ENCODE assay signal across 11 cellular contexts in the genomic region with DNA sequence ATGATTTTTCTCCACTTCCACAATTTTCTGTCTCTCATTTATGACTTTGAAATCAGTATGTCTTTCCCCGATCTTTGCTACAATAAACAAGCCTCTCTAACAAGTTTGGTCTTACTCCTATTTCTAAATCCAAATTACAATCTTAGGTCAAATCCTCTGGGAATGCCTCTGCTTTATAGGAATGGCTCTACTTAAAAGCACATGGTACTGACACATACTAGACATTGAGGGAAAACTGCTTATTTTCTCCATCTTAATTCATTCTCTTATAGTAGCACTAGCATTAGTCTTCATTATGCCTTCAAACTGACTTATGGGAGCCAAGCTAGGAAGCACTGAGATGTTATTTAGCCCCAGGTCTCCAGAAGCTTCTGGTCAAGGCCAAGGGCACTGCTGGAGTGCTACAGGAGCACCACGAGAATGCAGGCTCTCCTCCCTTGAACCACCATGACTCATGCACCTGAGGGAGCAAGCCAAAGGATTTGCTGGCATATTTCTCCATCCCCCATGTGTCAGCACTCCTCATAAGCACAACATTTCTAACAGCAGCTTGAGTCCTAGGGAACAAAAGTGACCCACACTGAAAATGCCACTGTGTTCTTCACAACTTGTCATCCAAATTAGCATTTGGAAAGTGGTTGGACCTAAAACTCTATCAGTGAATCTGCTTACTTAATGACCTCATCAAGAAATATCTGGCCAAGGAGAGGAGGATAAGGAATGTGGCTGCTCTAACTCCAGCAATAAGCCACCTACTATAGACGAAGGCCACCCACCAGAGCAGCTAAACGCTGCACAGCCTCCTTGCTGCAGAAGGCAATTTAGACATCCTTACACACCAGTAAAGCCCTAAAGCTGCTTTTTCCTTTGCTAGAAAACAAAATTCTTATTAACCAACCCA.
A peak's percentile ranks its signal among the peaks of the same experiment; 100 is the strongest.
DNase-seq lines count a peak whose midpoint lies in the region; ATAC-seq, FAIRE-seq and TF ChIP-seq lines count a peak whose summit lies in the region.
"Had no signal": no experiment of that assay in that cellular context is flagged by ENCODE, and none has a peak within 500 bp of the region (broad histone marks: within the 10 kb centered on the region; RNA-seq: fewer than 3 reads in every experiment).

No MANE protein-coding gene starts in this region.

- H3K4me3 ChIP-seq in AG09309 (ENCODE audit: control insufficient read depth, low read depth, low read length) (no peak overlapping the region), IMR-90 (ENCODE audit: insufficient read depth, low read depth, low read length) (no peak overlapping the region), body of pancreas (no peak overlapping the region), keratinocyte (ENCODE audit: control insufficient read depth in 2 of 3, extremely low read depth in 1 of 3, insufficient read depth in 2 of 3, low read depth in 1 of 3, low read length in 3 of 3) (no peak overlapping the region)
- H3K4me3 ChIP-seq: spleen had no signal

- no peak overlapping the region for H3K18ac ChIP-seq in IMR-90 (ENCODE audit: low read depth, low read length)

- no peaks in the 10 kb centered on the region for H3K79me1 ChIP-seq in IMR-90 (ENCODE audit: low read depth in 1 of 2, low read length in 2 of 2)

- no CpG with 5 or more reads among the region's 4 CpGs for WGBS in IMR-90 (ENCODE audit: extremely low coverage in 2 of 2, insufficient read length in 1 of 2), 2 experiments
- WGBS in body of pancreas, 2 donors: 57 to 62% methylated on average over 4 of the region's 4 CpGs

- H3K56ac ChIP-seq in IMR-90 (ENCODE audit: extremely low read depth, insufficient read depth, low read length): no peak overlapping the region

- no peaks in the 10 kb centered on the region for H3K79me2 ChIP-seq in keratinocyte (ENCODE audit: control insufficient read depth, insufficient read depth, low read length)

- TF ChIP-seq POLR2A in IMR-90 (IDR thresholded peaks at IDR 0.05; ENCODE audit: low read depth, low read length) (no peak), body of pancreas (IDR thresholded peaks at IDR 0.05) (no peak)

- dilution Hi-C loops in IMR-90 (cut with HindIII; ENCODE audit: low sequenced_read_pairs, unreplicated experiment) (no loop called here), keratinocyte (cut with MboI; ENCODE audit: extremely low pct_ligation_motif_present, low sequenced_read_pairs) (no loop called here)

- H3K9ac ChIP-seq in IMR-90 (ENCODE audit: low read depth, low read length): no peak overlapping the region
- no peak overlapping the region for H3K9ac ChIP-seq in keratinocyte (ENCODE audit: control insufficient read depth, extremely low read depth, insufficient read depth, low read length)

- no peak overlapping the region for H3K23ac ChIP-seq in IMR-90 (ENCODE audit: low read depth, low read length)

- no peak overlapping the region for H4K8ac ChIP-seq in IMR-90 (ENCODE audit: low read depth in 2 of 2, low read length in 2 of 2)

- in situ Hi-C loops in IMR-90 (cut with MboI; ENCODE audit: low sequenced_read_pairs): no loop called here

- H3K4me2 ChIP-seq in IMR-90 (ENCODE audit: low read depth, low read length) (no peak overlapping the region), keratinocyte (ENCODE audit: control insufficient read depth, extremely low read depth, insufficient read depth, low read depth, low read length) (no peak overlapping the region)

- H3K27ac ChIP-seq in IMR-90 (ENCODE audit: insufficient read depth, low read length) (no peak overlapping the region), body of pancreas (peak overlapping the region in 2 of 4 donors; percentile 33 to 44), keratinocyte (ENCODE audit: control insufficient read depth, insufficient read depth, low read length) (no peak overlapping the region)
- H3K27ac ChIP-seq: spleen had no signal

- peak; percentile 81 for ATAC-seq in IMR-90 (ENCODE audit: low read depth)
- ATAC-seq in body of pancreas: peak; percentile 89
- ATAC-seq in HG02610 (IDR thresholded peaks at IDR 0.05; ENCODE audit: unreplicated experiment): no peak
- ATAC-seq in HG02642 (IDR thresholded peaks at IDR 0.05; ENCODE audit: poor library complexity, unreplicated experiment): no peak

- no peak overlapping the region for H2AK5ac ChIP-seq in IMR-90 (ENCODE audit: low read depth, low read length)

- no peak overlapping the region for H4K5ac ChIP-seq in IMR-90 (ENCODE audit: low read depth, low read length)

- H3K4me1 ChIP-seq in IMR-90 (ENCODE audit: control insufficient read depth, insufficient read depth, low read length) (0 out of 2 replicates have a peak, but pooled peaks cover 3% of the 10 kb centered on the region), body of pancreas (peaks cover 14% of the 10 kb centered on the region), keratinocyte (ENCODE audit: control insufficient read depth, extremely low read depth, insufficient read depth, low read length) (peaks cover 9% of the 10 kb centered on the region)
- H3K4me1 ChIP-seq: spleen had no signal

- no peak overlapping the region for H2BK15ac ChIP-seq in IMR-90 (ENCODE audit: low read depth, low read length)

- BruUV-seq in IMR-90 (replicated peaks; lab: Mats Ljungman, UMichigan): no TSS peak

- no peak for TF ChIP-seq CTCF in AG09309 (IDR thresholded peaks at IDR 0.05; ENCODE audit: control insufficient read depth, insufficient read depth, low read depth, low read length, missing control alignments)
- TF ChIP-seq CTCF in IMR-90 (conservative IDR thresholded peaks at IDR 0.05; ENCODE audit: low read depth, low read length): no peak
- no peak for TF ChIP-seq CTCF in body of pancreas (IDR thresholded peaks at IDR 0.05)
- no peak for TF ChIP-seq CTCF in keratinocyte (optimal IDR thresholded peaks at IDR 0.05 in 1 of 3, IDR thresholded peaks at IDR 0.05 in 1 of 3, conservative IDR thresholded peaks at IDR 0.05 in 1 of 3; ENCODE audit: extremely low read depth in 1 of 3, insufficient read depth in 2 of 3, low read length in 3 of 3)

- H2AK9ac ChIP-seq in IMR-90 (replicated peaks; ENCODE audit: low read depth, low read length, poor library complexity): no peak overlapping the region

- H4K91ac ChIP-seq in IMR-90 (ENCODE audit: insufficient read depth, low read depth, low read length): no peak overlapping the region

- H3K27me3 ChIP-seq in IMR-90 (ENCODE audit: control insufficient read depth, insufficient read depth, low read length) (no peaks in the 10 kb centered on the region), body of pancreas (no peaks in the 10 kb centered on the region), keratinocyte (ENCODE audit: control insufficient read depth, extremely low read depth, insufficient read depth, low read length) (no peaks in the 10 kb centered on the region)

- peaks cover 5% of the 10 kb centered on the region for H3K9me1 ChIP-seq in IMR-90 (ENCODE audit: insufficient read depth, low read length)
- H3K9me1 ChIP-seq in keratinocyte (ENCODE audit: control insufficient read depth, extremely low read depth, insufficient read depth, low read length): no peaks in the 10 kb centered on the region

- H3K4ac ChIP-seq in IMR-90 (ENCODE audit: low read depth, low read length): no peak overlapping the region

- CTCF ChIA-PET in IMR-90 (lab: Yijun Ruan, JAX): interaction anchor here (0.9 kb wide), 1 partner anchor 115 kb away, joined by 3 read pairs; no protein-coding TSS in a partner anchor

- no peak overlapping the region for H3K14ac ChIP-seq in IMR-90 (replicated peaks; ENCODE audit: low read depth, low read length)

- H4K20me1 ChIP-seq in IMR-90 (ENCODE audit: insufficient read depth, low read length) (no peaks in the 10 kb centered on the region), keratinocyte (ENCODE audit: control insufficient read depth, extremely low read depth, insufficient read depth, low read length) (no peaks in the 10 kb centered on the region)

- peak overlapping the region; percentile 8; the same call in 1 of the 2 replicates for H2BK20ac ChIP-seq in IMR-90 (ENCODE audit: low read depth, low read length)

- H2AFZ ChIP-seq in IMR-90 (replicated peaks; ENCODE audit: low read length, poor library complexity) (no peak overlapping the region), keratinocyte (ENCODE audit: control insufficient read depth, low read length) (no peak overlapping the region)

- peak; percentile 49 for DNase-seq in AG09309 (ENCODE audit: low read depth)
- peak; percentile 83 for DNase-seq in IMR-90
- DNase-seq in body of pancreas: peak; percentile 37 to 74 (median 66)
- peak; percentile 33 for DNase-seq in keratinocyte (ENCODE audit: low read depth, low spot score)
- DNase-seq in activated CD8-positive, alpha-beta memory T cell treated with anti-CD3 and anti-CD28 coated beads, Interleukin-2, amount 50 U/mL, for 48 hours: no peak
- no peak for DNase-seq in effector CD4-positive, alpha-beta T cell
- DNase-seq: activated T-cell treated with anti-CD3 and anti-CD28 coated beads for 4 hours, NCI-H1930, spleen had no signal

- no peak overlapping the region for H2BK5ac ChIP-seq in IMR-90 (ENCODE audit: low read depth, low read length, poor library complexity, severe bottlenecking)

- intact Hi-C loops in IMR-90 (cut with micrococcal nuclease): no loop called here
- intact Hi-C loops in body of pancreas (cut with DNase I): no loop called here

- POLR2A ChIA-PET in IMR-90 (lab: Charles Lee; ENCODE audit: unreplicated experiment): no interaction called here

- no peaks in the 10 kb centered on the region for H3K36me3 ChIP-seq in IMR-90 (ENCODE audit: control insufficient read depth, insufficient read depth, low read length)
- no peaks in the 10 kb centered on the region for H3K36me3 ChIP-seq in body of pancreas (replicated peaks in 1 of 2; ENCODE audit: insufficient read depth in 1 of 2, low read depth in 2 of 2)
- no peaks in the 10 kb centered on the region for H3K36me3 ChIP-seq in keratinocyte (ENCODE audit: control insufficient read depth in 2 of 2, extremely low read depth in 1 of 2, insufficient read depth in 2 of 2, low read length in 2 of 2)
- H3K36me3 ChIP-seq: spleen had no signal

- H3K9me3 ChIP-seq in IMR-90 (ENCODE audit: control insufficient read depth, insufficient read depth, low read length) (no peaks in the 10 kb centered on the region), body of pancreas (no peaks in the 10 kb centered on the region), keratinocyte (ENCODE audit: control insufficient read depth, low read depth, low read length) (no peaks in the 10 kb centered on the region)
- H3K9me3 ChIP-seq: spleen had no signal

- no peak overlapping the region for H2BK120ac ChIP-seq in IMR-90 (ENCODE audit: low read depth, low read length)

- FAIRE-seq in keratinocyte (lab: Jason Lieb, UNC): peak; percentile 95

- no peak for TF ChIP-seq RAD21 in IMR-90 (IDR thresholded peaks at IDR 0.05; ENCODE audit: low read length)

TF ChIP-seq in IMR-90, 13 proteins besides CTCF, POLR2A, EP300 and RAD21:
- no peak for TF ChIP-seq RCOR1 (IDR thresholded peaks at IDR 0.05; ENCODE audit: insufficient replicate concordance, low read length)
- TF ChIP-seq MAFK (IDR thresholded peaks at IDR 0.05; ENCODE audit: low read depth, low read length): peak; percentile 15; the same call in 1 of the 2 replicates
- TF ChIP-seq FOS (IDR thresholded peaks at IDR 0.05; ENCODE audit: low read depth, low read length): peak; percentile 53; the same call in 1 of the 2 replicates
- no peak for TF ChIP-seq CHD1 (IDR thresholded peaks at IDR 0.05; ENCODE audit: low read depth, low read length)
TF ChIP-seq in IMR-90: peak in this region for 2.

Comparison
In these comparisons a context has a peak if more than half of its experiments do, and no peak if none do; other contexts are left out.
1. DNase-seq: peak in AG09309 (single experiment), IMR-90 (single experiment), body of pancreas (4 of 4) and keratinocyte (single experiment); none in activated CD8-positive, alpha-beta memory T cell treated with anti-CD3 and anti-CD28 coated beads, Interleukin-2, amount 50 U/mL, for 48 hours (single experiment) and effector CD4-positive, alpha-beta T cell (single experiment).
2. ATAC-seq: peak in IMR-90 (single experiment) and body of pancreas (single experiment); none in HG02610 (single experiment) and HG02642 (single experiment).